Comparison of ENCODE assay signal across 24 cellular contexts in the genomic region with DNA sequence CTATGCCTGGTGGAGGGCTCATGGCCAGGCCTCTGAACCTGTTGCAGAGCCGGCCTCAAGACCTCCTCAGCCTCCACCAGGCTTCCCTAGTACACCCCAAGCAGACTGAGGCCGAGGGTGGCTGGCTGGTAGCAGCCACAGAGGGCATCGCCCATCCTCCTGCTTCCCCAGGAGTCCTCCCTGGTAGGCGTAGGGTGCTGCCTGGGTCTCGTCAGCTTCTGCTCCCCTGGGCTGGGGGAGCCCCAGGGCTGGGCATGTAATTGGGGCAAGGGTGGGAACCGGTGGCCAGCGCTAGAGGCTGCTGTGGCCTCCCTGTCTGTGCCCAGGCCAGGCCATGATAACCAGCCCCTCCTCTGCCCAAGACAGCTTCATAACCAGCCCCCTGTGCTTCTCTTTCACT. TPM values are rescaled to one million over a fixed set of nuclear protein-coding genes. Genes with fewer than 3 reads are reported as not detected.
"Had no signal": no experiment of that assay in that cellular context is flagged by ENCODE, and none has a peak within 500 bp of the region (broad histone marks: within the 10 kb centered on the region; RNA-seq: fewer than 3 reads in every experiment).

No MANE protein-coding gene starts in this region.

- ATAC-seq: activated CD4-positive, CD25-positive, alpha-beta regulatory T cell treated with anti-CD3 and anti-CD28 coated beads, Interleukin-2, amount 50 U/mL, for 24 hours; activated CD8-positive, alpha-beta T cell treated with anti-CD3 and anti-CD28 coated beads for 36 hours; Panc1; Right ventricle myocardium inferior had no signal

- H3K27me3 ChIP-seq: brain microvascular endothelial cell, SJCRH30 had no signal

- H3K4me3 ChIP-seq: SJCRH30 had no signal

- H3K36me3 ChIP-seq: brain microvascular endothelial cell had no signal

- DNase-seq: activated CD4-positive, alpha-beta T cell treated with anti-CD3 and anti-CD28 coated beads for 4 hours; activated CD8-positive, alpha-beta memory T cell treated with anti-CD3 and anti-CD28 coated beads, Interleukin-2, amount 50 U/mL, for 48 hours; activated CD8-positive, alpha-beta T cell treated with anti-CD3 and anti-CD28 coated beads for 36 hours; activated T-cell treated with anti-CD3 and anti-CD28 coated beads, Interleukin-2, amount 50 U/mL, for 1 hour; brain microvascular endothelial cell; Kasumi-1; KBM-7; NCI-H1105 treated with DMSO at 0.1 percent for 48 hours; NCI-H1436 treated with DMSO at 0.1 percent for 48 hours; NCI-H187; NCI-H2081; NCI-H510A treated with DMSO at 0.1 percent for 48 hours; NCI-H69; NK-92 treated with Interleukin-12 subunit alpha and Interleukin-12 subunit beta, amount 100 ng/mL, for 24 hours; OCI-M1; SJCRH30; SK-N-SH; SW 1271 had no signal

- H3K9me3 ChIP-seq: SJCRH30, SK-N-SH had no signal

- H3K9me3 Mint-ChIP-seq: activated CD8-positive, alpha-beta T cell treated with anti-CD3 and anti-CD28 coated beads for 36 hours; activated naive CD4-positive, alpha-beta T cell treated with anti-CD3 and anti-CD28 coated beads, Interleukin-2, amount 50 U/mL, for 24 hours; T-helper 2 cell treated with Interferon-gamma antibody and Interleukin-4, amounts not matched to agents 5 μg/mL and 100 μg/mL, for 36 hours had no signal

- H3K4me3 Mint-ChIP-seq: activated CD8-positive, alpha-beta T cell treated with anti-CD3 and anti-CD28 coated beads for 36 hours; activated naive CD4-positive, alpha-beta T cell treated with anti-CD3 and anti-CD28 coated beads, Interleukin-2, amount 50 U/mL, for 24 hours; T-helper 2 cell treated with Interferon-gamma antibody and Interleukin-4, amounts not matched to agents 5 μg/mL and 100 μg/mL, for 36 hours had no signal

- H3K27ac Mint-ChIP-seq: activated CD8-positive, alpha-beta T cell treated with anti-CD3 and anti-CD28 coated beads for 36 hours; activated naive CD4-positive, alpha-beta T cell treated with anti-CD3 and anti-CD28 coated beads, Interleukin-2, amount 50 U/mL, for 24 hours; T-helper 2 cell treated with Interferon-gamma antibody and Interleukin-4, amounts not matched to agents 5 μg/mL and 100 μg/mL, for 36 hours had no signal

- H3K27ac ChIP-seq: brain microvascular endothelial cell, SJCRH30 had no signal

- H3K27me3 Mint-ChIP-seq: activated CD8-positive, alpha-beta T cell treated with anti-CD3 and anti-CD28 coated beads for 36 hours; activated naive CD4-positive, alpha-beta T cell treated with anti-CD3 and anti-CD28 coated beads, Interleukin-2, amount 50 U/mL, for 24 hours had no signal

- H3K4me1 Mint-ChIP-seq: activated naive CD4-positive, alpha-beta T cell treated with anti-CD3 and anti-CD28 coated beads, Interleukin-2, amount 50 U/mL, for 24 hours had no signal

- H3K36me3 Mint-ChIP-seq: activated naive CD4-positive, alpha-beta T cell treated with anti-CD3 and anti-CD28 coated beads, Interleukin-2, amount 50 U/mL, for 24 hours had no signal

RNA-seq across cellular contexts. Expression of a gene that starts 32.6 kb away (rescaled TPM):
- total RNA-seq: activated CD8-positive, alpha-beta T cell treated with anti-CD3 and anti-CD28 coated beads for 36 hours; Right ventricle myocardium inferior; SJCRH30; T-helper 1 cell treated with Interleukin-12 subunit alpha and Interleukin-12 subunit beta and Interleukin-4 antibody, amounts not matched to agents 30 ng/mL and 1 ng/mL, for 36 hours had no signal
